In genomic region chr2:66519264-66519843, GRCh38 we compare ENCODE assay signal across 25 cellular contexts.
"Had no signal": no experiment of that assay in that cellular context is flagged by ENCODE, and none has a peak within 500 bp of the region (broad histone marks: within the 10 kb centered on the region; RNA-seq: fewer than 3 reads in every experiment).

No MANE protein-coding gene starts in this region.

- H3K36me3 ChIP-seq: heart left ventricle, neural progenitor cell, right atrium auricular region, thyroid gland had no signal

- DNase-seq: dermis blood vessel endothelial cell; effector memory CD4-positive, alpha-beta T cell; foreskin keratinocyte; heart left ventricle; kidney; mesenchymal stem cell; mucosa of descending colon; naive B cell; sigmoid colon; stimulated activated CD4-positive, alpha-beta T cell treated with anti-CD3 and anti-CD28 coated beads, Interleukin-2, amount 100 ng/mL, for 24 hours; stimulated activated CD4-positive, alpha-beta T cell treated with anti-CD3 and anti-CD28 coated beads, Interleukin-4, amount 100 ng/mL, for 24 hours; stimulated activated naive CD4-positive, alpha-beta T cell treated with Interleukin-2 at 50 U/mL for 16 hours; stomach; thyroid gland; trophoblast cell had no signal

- H3K4me1 ChIP-seq: foreskin keratinocyte, parathyroid adenoma, thyroid gland had no signal

- H3K27ac ChIP-seq: coronary artery, esophagus muscularis mucosa, foreskin keratinocyte, heart left ventricle, hepatocyte, neural progenitor cell, parathyroid adenoma, right atrium auricular region, stomach, thyroid gland had no signal

- H3K9ac ChIP-seq: neural progenitor cell, parathyroid adenoma had no signal

- H2AFZ ChIP-seq: hepatocyte, neural progenitor cell, parathyroid adenoma had no signal

- ATAC-seq: foreskin keratinocyte; gastroesophageal sphincter; heart left ventricle; left lobe of liver; mucosa of descending colon; natural killer cell treated with Interleukin-12 subunit alpha and Interleukin-12 subunit beta and Interleukin-15 and Interleukin-18, amount 100 ng/mL, for 72 hours; stimulated activated effector memory CD8-positive, alpha-beta T cell treated with anti-CD3 and anti-CD28 coated beads, Interleukin-12 subunit alpha, Interleukin-12 subunit beta, amount 100 ng/mL, for 72 hours had no signal

- H3K27me3 ChIP-seq: esophagus muscularis mucosa, foreskin keratinocyte, gastroesophageal sphincter, heart left ventricle, hepatocyte, neural progenitor cell, right atrium auricular region, sigmoid colon, stomach, thyroid gland had no signal

- H3K4me2 ChIP-seq: hepatocyte, neural progenitor cell had no signal

- H3K9me3 ChIP-seq: esophagus muscularis mucosa, gastroesophageal sphincter, heart left ventricle, mucosa of descending colon, right atrium auricular region, sigmoid colon, stomach, thyroid gland had no signal

- H3K4me3 ChIP-seq: coronary artery, esophagus muscularis mucosa, gastroesophageal sphincter, heart left ventricle, hepatocyte, mucosa of descending colon, neural progenitor cell, right atrium auricular region, sigmoid colon, stomach, thyroid gland had no signal
